Comparison of ENCODE assay signal across 1 cellular context in genomic region chr18:13874558-13874957, GRCh38.
TF ChIP-seq lines count a peak whose summit lies in the region.

No MANE protein-coding gene starts in this region.

TF ChIP-seq in HepG2, 621 proteins besides CTCF, POLR2A, EP300 and RAD21 (continued from another document):
- TF ChIP-seq MLX (CRISPR knock-in tag; IDR thresholded peaks at IDR 0.05) = no peak
TF ChIP-seq in HepG2: peak in this region for 1.
